In the genomic region with DNA sequence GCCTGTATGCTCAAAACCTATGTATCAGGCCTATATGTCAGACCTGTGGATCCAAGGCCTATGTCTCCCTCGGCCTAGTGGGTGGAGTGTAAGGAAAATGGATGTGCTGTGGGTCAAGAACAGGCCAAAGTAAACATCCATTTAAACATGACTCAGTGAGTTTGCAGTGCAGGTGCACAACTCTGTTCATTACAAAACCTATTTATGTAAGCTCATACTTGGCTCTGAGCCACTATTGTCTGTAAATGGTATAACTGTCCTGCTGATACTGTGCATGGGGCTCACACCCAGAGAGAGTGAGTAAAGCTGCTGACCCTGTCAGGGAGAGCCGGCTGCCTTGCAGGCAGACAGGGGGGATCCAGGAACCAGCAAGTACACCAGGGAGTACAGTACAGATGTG, we compare ENCODE assay signal across 1 cellular context.
TF ChIP-seq lines count a peak whose summit lies in the region.

No MANE protein-coding gene starts in this region.

TF ChIP-seq in SK-N-SH treated with all-trans-retinoic acid at 6 μM for 48 hours, 23 proteins besides CTCF, POLR2A, EP300 and RAD21 (continued from another document):
- TF ChIP-seq PATZ1 (CRISPR knock-in tag; IDR thresholded peaks at IDR 0.05; ENCODE audit: borderline replicate concordance) (no peak), ZNF8 (CRISPR knock-in tag; IDR thresholded peaks at IDR 0.05) (no peak), TCF4 (CRISPR knock-in tag; IDR thresholded peaks at IDR 0.05; ENCODE audit: borderline replicate concordance) (no peak), ZNF565 (CRISPR knock-in tag; conservative IDR thresholded peaks at IDR 0.05; ENCODE audit: low read depth) (no peak), ZFP3 (CRISPR knock-in tag; IDR thresholded peaks at IDR 0.05) (no peak), ZNF70 (CRISPR knock-in tag; IDR thresholded peaks at IDR 0.05) (no peak), CSDC2 (CRISPR knock-in tag; IDR thresholded peaks at IDR 0.05) (no peak), SNAI2 (CRISPR knock-in tag; IDR thresholded peaks at IDR 0.05) (no peak), BACH2 (CRISPR knock-in tag; IDR thresholded peaks at IDR 0.05; ENCODE audit: borderline replicate concordance) (no peak), PPARA (CRISPR knock-in tag; IDR thresholded peaks at IDR 0.05; ENCODE audit: borderline replicate concordance) (no peak), ISL1 (CRISPR knock-in tag; IDR thresholded peaks at IDR 0.05) (no peak), OSR1 (CRISPR knock-in tag; IDR thresholded peaks at IDR 0.05) (no peak)
- TF ChIP-seq, protein P1, sequence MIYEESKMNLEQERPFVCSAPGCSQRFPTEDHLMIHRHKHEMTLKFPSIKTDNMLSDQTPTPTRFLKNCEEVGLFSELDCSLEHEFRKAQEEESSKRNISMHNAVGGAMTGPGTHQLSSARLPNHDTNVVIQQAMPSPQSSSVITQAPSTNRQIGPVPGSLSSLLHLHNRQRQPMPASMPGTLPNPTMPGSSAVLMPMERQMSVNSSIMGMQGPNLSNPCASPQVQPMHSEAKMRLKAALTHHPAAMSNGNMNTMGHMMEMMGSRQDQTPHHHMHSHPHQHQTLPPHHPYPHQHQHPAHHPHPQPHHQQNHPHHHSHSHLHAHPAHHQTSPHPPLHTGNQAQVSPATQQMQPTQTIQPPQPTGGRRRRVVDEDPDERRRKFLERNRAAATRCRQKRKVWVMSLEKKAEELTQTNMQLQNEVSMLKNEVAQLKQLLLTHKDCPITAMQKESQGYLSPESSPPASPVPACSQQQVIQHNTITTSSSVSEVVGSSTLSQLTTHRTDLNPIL (CRISPR knock-in tag; IDR thresholded peaks at IDR 0.05; ENCODE audit: low read depth) = no peak
